Comparison of ENCODE assay signal across 10 cellular contexts in the genomic region with DNA sequence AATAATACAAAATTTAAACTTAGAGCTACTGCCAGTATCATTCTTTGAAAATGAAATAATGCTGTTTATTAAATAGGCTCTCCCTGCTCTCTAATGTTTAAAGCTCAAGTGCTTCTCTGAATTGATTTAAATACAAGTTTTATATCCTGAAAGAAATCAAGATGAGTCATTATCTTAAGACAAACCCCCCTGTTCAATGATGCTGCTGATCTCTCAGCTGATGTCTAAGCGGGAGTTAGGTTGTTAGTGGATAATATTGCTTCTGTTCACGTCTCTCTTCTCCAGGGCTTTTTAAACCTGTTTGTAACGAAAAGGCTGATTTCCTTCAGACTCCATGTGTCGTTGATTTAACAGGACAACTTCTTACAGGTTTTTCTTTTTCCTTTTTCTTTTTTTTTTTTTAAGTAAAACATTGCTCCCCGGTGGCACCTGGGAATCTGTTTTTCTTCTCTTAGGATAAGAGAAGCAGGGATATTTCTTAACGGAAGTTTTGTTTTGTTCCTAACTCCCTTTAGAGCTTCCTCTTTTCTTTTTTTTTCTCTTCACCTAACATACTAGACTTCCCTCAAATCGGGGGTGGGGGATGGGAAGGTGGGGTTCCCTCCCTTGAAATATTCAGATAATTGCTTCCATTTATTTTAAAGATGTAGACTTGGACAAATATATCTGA. TPM values are rescaled to one million over a fixed set of nuclear protein-coding genes. Genes with fewer than 3 reads are reported as not detected.
A peak's percentile ranks its signal among the peaks of the same experiment; 100 is the strongest.
DNase-seq lines count a peak whose midpoint lies in the region; ATAC-seq, FAIRE-seq and TF ChIP-seq lines count a peak whose summit lies in the region.
"Had no signal": no experiment of that assay in that cellular context is flagged by ENCODE, and none has a peak within 500 bp of the region (broad histone marks: within the 10 kb centered on the region; RNA-seq: fewer than 3 reads in every experiment).

No MANE protein-coding gene starts in this region.

- no peaks in the 10 kb centered on the region for H3K9me3 Mint-ChIP-seq in WTC11

- DNase-seq in A549 (ENCODE audit: low read depth in 1 of 2, low spot score in 1 of 2) (no peak), HCT116 (ENCODE audit: low read depth, low spot score) (no peak), WTC11 (ENCODE audit: low spot score) (no peak), lower lobe of right lung (no peak), islet precursor cell (no peak), DMS114 treated with DMSO at 0.1 percent for 48 hours (lab: John Stamatoyannopoulos, UW; ENCODE audit: unreplicated experiment) (no peak), testis (no peak), HT-29 (ENCODE audit: low spot score) (no peak)

- no TSS peak for BruUV-seq in HCT116 (replicated peaks; lab: Mats Ljungman, UMichigan)

- H2AFZ ChIP-seq in HCT116 (ENCODE audit: low read depth, low read length, poor library complexity, severe bottlenecking) = peak overlapping the region; percentile 98

- H4K20me1 ChIP-seq in HCT116 (ENCODE audit: insufficient read depth) = no peaks in the 10 kb centered on the region

- TF ChIP-seq POLR2A in A549 (IDR thresholded peaks at IDR 0.05; ENCODE audit: low read length) (no peak), HCT116 (IDR thresholded peaks at IDR 0.05; ENCODE audit: borderline replicate concordance, extremely low read depth, insufficient read depth, insufficient read length) (no peak), testis (IDR thresholded peaks at IDR 0.05) (no peak)

- H3K36me3 ChIP-seq in HCT116 (ENCODE audit: control insufficient read depth in 1 of 2, insufficient read depth in 2 of 2, low read length in 2 of 2) = no peaks in the 10 kb centered on the region
- H3K36me3 ChIP-seq in lower lobe of right lung = no peaks in the 10 kb centered on the region
- no peaks in the 10 kb centered on the region for H3K36me3 ChIP-seq in testis (ENCODE audit: low read depth, missing control alignments)

- WGBS in A549 (ENCODE audit: missing lambda C conversion rate) = 27% methylated on average over 7 of the region's 7 CpGs
- 19 to 25% methylated on average over 7 of the region's 7 CpGs for WGBS in testis, 2 donors

- ATAC-seq in A549 (no peak), HCT116 (no peak), WTC11 (no peak), lower lobe of right lung (no peak)

- peaks cover 18% of the 10 kb centered on the region; the same call in 1 of the 3 replicates for H3K4me1 ChIP-seq in A549
- H3K4me1 ChIP-seq in HCT116 (ENCODE audit: control insufficient read depth in 1 of 2, insufficient read depth in 2 of 2, low read length in 2 of 2) = peaks cover 17 to 19% of the 10 kb centered on the region in 2 experiments; a peak in 3 of 4 replicates
- H3K4me1 ChIP-seq in lower lobe of right lung = peaks cover 17% of the 10 kb centered on the region
- H3K4me1 ChIP-seq in testis = no peaks in the 10 kb centered on the region

- H3K9ac ChIP-seq in HCT116 (ENCODE audit: low read length) = no peak overlapping the region

- H3K27me3 ChIP-seq in HCT116 (ENCODE audit: insufficient read depth, low read length) (no peaks in the 10 kb centered on the region), lower lobe of right lung (ENCODE audit: low read depth) (peaks cover 6% of the 10 kb centered on the region), testis (no peaks in the 10 kb centered on the region)

- peak; percentile 68 for FAIRE-seq in A549 (lab: Jason Lieb, UNC)
- FAIRE-seq: TTC549 had no signal

- RAD21 ChIA-PET in HCT116 (lab: Charles Lee; ENCODE audit: low non-redundant PET in 1 of 2, low total read pairs in 2 of 2, uncharacterized antibody in 2 of 2, unreplicated experiment in 2 of 2) = interaction anchor here (0.6 to 1.8 kb wide), 3 partner anchors 86 to 358 kb away, joined by 3 to 7 read pairs (median 3); no protein-coding TSS in a partner anchor

- H3K4me3 Mint-ChIP-seq in WTC11 = peak overlapping the region; percentile 35; the same call in 1 of the 2 replicates

- H3K79me2 ChIP-seq in HCT116 (ENCODE audit: insufficient read depth, low read length) = no peaks in the 10 kb centered on the region

- peak overlapping the region; percentile 48; the same call in 2 of the 3 replicates for H3K4me3 ChIP-seq in A549
- peak overlapping the region in 1 of 2 experiments; percentile 67; a peak in 1 of 4 replicates for H3K4me3 ChIP-seq in HCT116 (replicated peaks in 1 of 2; ENCODE audit: low read depth in 1 of 2, low read length in 2 of 2)
- peak overlapping the region; percentile 93 for H3K4me3 ChIP-seq in lower lobe of right lung
- peak overlapping the region in 1 of 2 donors; percentile 72 for H3K4me3 ChIP-seq in testis
- H3K4me3 ChIP-seq: mucosa of descending colon had no signal

- no peaks in the 10 kb centered on the region for H3K9me3 ChIP-seq in A549
- no peaks in the 10 kb centered on the region for H3K9me3 ChIP-seq in HCT116 (ENCODE audit: control insufficient read depth in 1 of 2, insufficient read depth in 1 of 2, low read depth in 1 of 2, low read length in 2 of 2)
- H3K9me3 ChIP-seq in lower lobe of right lung = no peaks in the 10 kb centered on the region
- no peaks in the 10 kb centered on the region for H3K9me3 ChIP-seq in testis
- H3K9me3 ChIP-seq: mucosa of descending colon had no signal

- H3K27ac ChIP-seq in A549 = peak overlapping the region in 1 of 2 experiments; percentile 47; a peak in 2 of 6 replicates
- no peak overlapping the region for H3K27ac ChIP-seq in HCT116 (ENCODE audit: low read depth, low read length)
- peak overlapping the region; percentile 19 for H3K27ac ChIP-seq in lower lobe of right lung
- peak overlapping the region in 1 of 2 donors; percentile 38 for H3K27ac ChIP-seq in testis

- peak overlapping the region; percentile 83 for H3K4me2 ChIP-seq in A549
- H3K4me2 ChIP-seq in HCT116 (ENCODE audit: low read length) = peak overlapping the region; percentile 85

- POLR2A ChIA-PET in A549 (lab: Yijun Ruan, JAX) = interaction anchor here (1.0 kb wide), 1 partner anchor 154 kb away, joined by 3 read pairs; no protein-coding TSS in a partner anchor
- POLR2A ChIA-PET in HCT116 (lab: Charles Lee) = interaction anchor here (1.2 kb wide), 1 partner anchor 147 kb away, joined by 5 read pairs; no protein-coding TSS in a partner anchor
- POLR2A ChIA-PET in WTC11 (lab: Charles Lee) = interaction anchor here (0.6 to 1.1 kb wide), 2 partner anchors 9 to 22 kb away, joined by 3 read pairs; no protein-coding TSS in a partner anchor

- H3K4me1 Mint-ChIP-seq in WTC11 = peaks cover 68% of the 10 kb centered on the region

- no peaks in the 10 kb centered on the region for H3K36me3 Mint-ChIP-seq in WTC11

- CTCF ChIA-PET in A549 (lab: Yijun Ruan, JAX) (interaction anchor here (0.6 to 7.8 kb wide), 57 partner anchors 9 to 662 kb away, joined by 3 to 144 read pairs (median 4); a partner anchor contains a TSS), HCT116 (lab: Charles Lee) (interaction anchor here (0.7 to 4.0 kb wide), 12 partner anchors 9 to 358 kb away, joined by 3 to 57 read pairs (median 4); no protein-coding TSS in a partner anchor), WTC11 (lab: Charles Lee) (interaction anchor here (0.5 to 8.8 kb wide), 60 partner anchors 9 to 442 kb away, joined by 3 to 109 read pairs (median 4); a partner anchor contains a TSS)

- TF ChIP-seq CTCF in A549 (IDR thresholded peaks at IDR 0.05) = no peak
- TF ChIP-seq CTCF in HCT116 (IDR thresholded peaks at IDR 0.05 in 2 of 3, conservative IDR thresholded peaks at IDR 0.05 in 1 of 3; ENCODE audit: borderline replicate concordance in 1 of 3, insufficient read depth in 1 of 3, low read depth in 2 of 3, low read length in 2 of 3) = no peak
- TF ChIP-seq CTCF in WTC11 (IDR thresholded peaks at IDR 0.05) = no peak
- no peak for TF ChIP-seq CTCF in lower lobe of right lung (IDR thresholded peaks at IDR 0.05)
- TF ChIP-seq CTCF in testis (IDR thresholded peaks at IDR 0.05) = no peak

- TF ChIP-seq EP300 in A549 (IDR thresholded peaks at IDR 0.05) = no peak

- peaks cover 13% of the 10 kb centered on the region for H3K27me3 Mint-ChIP-seq in WTC11 (ENCODE audit: low read depth)

- no peaks in the 10 kb centered on the region for H3K9me2 ChIP-seq in HCT116 (ENCODE audit: insufficient read depth)

- intact Hi-C loops in HCT116 (cut with micrococcal nuclease) = loop anchor here (5.0 kb wide), 1 partner anchor 358 kb away; no protein-coding TSS in a partner anchor
- intact Hi-C loops in lower lobe of right lung (cut with DNase I) = no loop called here
- intact Hi-C loops in testis (cut with DNase I; ENCODE audit: low total_unique reads) = no loop called here

- TF ChIP-seq RAD21 in A549 (conservative IDR thresholded peaks at IDR 0.05 in 1 of 2, IDR thresholded peaks at IDR 0.05 in 1 of 2) (no peak), HCT116 (IDR thresholded peaks at IDR 0.05; ENCODE audit: low read depth) (no peak)

- no peak overlapping the region for H3K27ac Mint-ChIP-seq in WTC11

TF ChIP-seq in A549, 52 proteins besides CTCF, POLR2A, EP300 and RAD21 (continues in another document):
- no peak for TF ChIP-seq RARB (CRISPR knock-in tag; IDR thresholded peaks at IDR 0.05)

TF ChIP-seq in HCT116, 20 proteins besides CTCF, POLR2A, EP300 and RAD21 (continues in another document):
- TF ChIP-seq CBX3 (IDR thresholded peaks at IDR 0.05; ENCODE audit: low read depth) = no peak

TF ChIP-seq in WTC11, 78 proteins besides CTCF, POLR2A, EP300 and RAD21 (continues in another document):
- TF ChIP-seq GABPB1 (CRISPR knock-in tag; IDR thresholded peaks at IDR 0.05) = no peak

RNA-seq across cellular contexts. Expression of a gene that starts 0.8 kb away (rescaled TPM):
- polyA plus RNA-seq in A549 (2011; rRNA removed) (2.5 and 2.7 TPM in 2 replicates), A549 (2017; fragmentation: RNase III; extraction: RNeasy Plus Mini Kit Qiagen cat#74134 plus additional on column Dnase treatment) (1.4 to 2.0 TPM (median 1.8 TPM) in 3 replicates), testis (ENCODE audit: insufficient read depth, low read depth, low replicate concordance) (31.6 TPM)
- 0.70 and 0.88 TPM in 2 replicates for polyA plus RNA-seq in A549 (2012; cell fraction: cytosol; rRNA removed)
- 1.0 and 1.4 TPM in 2 replicates for polyA plus RNA-seq in A549 (2012; cell fraction: nucleus; rRNA removed)
- polyA minus RNA-seq in A549 (2011; rRNA and poly(A)+ RNA removed) = 1.3 and 1.6 TPM in 2 replicates
- total RNA-seq in HCT116 (2021; ENCODE audit: unreplicated experiment) (4.8 TPM), WTC11 (2021) (3.6 to 4.1 TPM (median 3.8 TPM) in 3 replicates), lower lobe of right lung (8.2 TPM), testis (10 to 100 TPM; 42.9 to 60.2 TPM)
- polyA plus RNA-seq in HCT116 (2012) = 4.8 and 5.8 TPM in 2 replicates
- total RNA-seq in HT-29 (2014; rRNA removed; shearing (Covaris generic)) = 0.64 and 2.2 TPM in 2 replicates
